ENCODE assay signal across 1 cellular context in genomic region chr16:74505011-74505410, GRCh38.
TF ChIP-seq lines count a peak whose summit lies in the region.

No MANE protein-coding gene starts in this region.

TF ChIP-seq in WTC11, 78 proteins besides CTCF, POLR2A, EP300 and RAD21 (continued from another document):
- TF ChIP-seq STAT6 (CRISPR knock-in tag; conservative IDR thresholded peaks at IDR 0.05; ENCODE audit: low read depth), result no peak
- TF ChIP-seq FOXP4 (CRISPR knock-in tag; IDR thresholded peaks at IDR 0.05), result no peak
